ENCODE assay signal across 8 cellular contexts in genomic region chr6:56542367-56543331, GRCh38.
DNase-seq lines count a peak whose midpoint lies in the region; ATAC-seq and TF ChIP-seq lines count a peak whose summit lies in the region.

No MANE protein-coding gene starts in this region.

- no peak overlapping the region for H3K4me3 Mint-ChIP-seq in progenitor cell of endocrine pancreas (ENCODE audit: low read depth)

- ATAC-seq in HG02623 (IDR thresholded peaks at IDR 0.05; ENCODE audit: unreplicated experiment): peak; percentile 96
- peak; percentile 97 to 98 for ATAC-seq in right cardiac atrium

- H3K27ac Mint-ChIP-seq in progenitor cell of endocrine pancreas: no peak overlapping the region

- peaks cover 10% of the 10 kb centered on the region for H3K4me1 Mint-ChIP-seq in progenitor cell of endocrine pancreas (ENCODE audit: low read depth)

- H3K27me3 ChIP-seq in right cardiac atrium (ENCODE audit: control insufficient read depth, insufficient read depth): no peaks in the 10 kb centered on the region

- TF ChIP-seq CTCF in GM12874 (IDR thresholded peaks at IDR 0.05; ENCODE audit: insufficient read depth, low read depth, low read length) (0 out of 2 replicates have a peak, but pooled peaks have one; percentile 2), progenitor cell of endocrine pancreas (IDR thresholded peaks at IDR 0.05; ENCODE audit: unreplicated experiment) (peak; percentile 18)

- H3K4me3 ChIP-seq in right cardiac atrium (ENCODE audit: low read length): peak overlapping the region; percentile 80

- no peaks in the 10 kb centered on the region for H3K4me1 ChIP-seq in right cardiac atrium (ENCODE audit: control insufficient read depth, insufficient read depth, low read length)

- H3K27me3 Mint-ChIP-seq in progenitor cell of endocrine pancreas: no peaks in the 10 kb centered on the region

- intact Hi-C loops in right cardiac atrium (cut with DNase I): no loop called here

- 3% methylated on average over 50 of the region's 50 CpGs for WGBS in right cardiac atrium

- H3K9me3 Mint-ChIP-seq in progenitor cell of endocrine pancreas (ENCODE audit: low read depth): no peaks in the 10 kb centered on the region

- H3K36me3 Mint-ChIP-seq in progenitor cell of endocrine pancreas (ENCODE audit: insufficient read depth): no peaks in the 10 kb centered on the region

- peak overlapping the region; percentile 99 for H3K27ac ChIP-seq in right cardiac atrium (ENCODE audit: low read length)

- no peaks in the 10 kb centered on the region for H3K9me3 ChIP-seq in right cardiac atrium (ENCODE audit: control insufficient read depth, low read length)

- peak; percentile 90 for DNase-seq in NCI-H1092 (lab: John Stamatoyannopoulos, UW)
- peak; percentile 74 to 90 for DNase-seq in SW 1271 (lab: John Stamatoyannopoulos, UW)
- peak; percentile 36 to 87 (median 78) for DNase-seq in anterior cingulate cortex (lab: John Stamatoyannopoulos, UW)
- DNase-seq in right cardiac atrium: peak; percentile 94 to 95 (median 95)
- peak; percentile 75 for DNase-seq in progenitor cell of endocrine pancreas (ENCODE audit: low spot score, unreplicated experiment)
- peak; percentile 93 for DNase-seq in ureter (ENCODE audit: low spot score)

Comparison
In these comparisons a context has a peak if more than half of its experiments do, and no peak if none do; other contexts are left out.
1. Peak in every context shown above with its lines: DNase-seq, ATAC-seq, H3K4me3 ChIP-seq and H3K27ac ChIP-seq.